20 cellular contexts compared by ENCODE assay signal in genomic region chr19:47480658-47481057, GRCh38. TPM values are rescaled to one million over a fixed set of nuclear protein-coding genes. Genes with fewer than 3 reads are reported as not detected.
DNase-seq lines count a peak whose midpoint lies in the region; ATAC-seq and TF ChIP-seq lines count a peak whose summit lies in the region.
"Had no signal": no experiment of that assay in that cellular context is flagged by ENCODE, and none has a peak within 500 bp of the region (broad histone marks: within the 10 kb centered on the region; RNA-seq: fewer than 3 reads in every experiment).

No MANE protein-coding gene starts in this region.

- no peaks in the 10 kb centered on the region for H3K9me3 Mint-ChIP-seq in CD4-positive, alpha-beta T cell
- H3K9me3 Mint-ChIP-seq in endodermal cell (no peaks in the 10 kb centered on the region), neural crest cell (no peaks in the 10 kb centered on the region)
- no peaks in the 10 kb centered on the region for H3K9me3 Mint-ChIP-seq in naive thymus-derived CD4-positive, alpha-beta T cell
- H3K9me3 Mint-ChIP-seq: CD8-positive, alpha-beta T cell; HFFc6 had no signal

- POLR2A ChIA-PET in CD4-positive, alpha-beta T cell (lab: Charles Lee) = no interaction called here
- POLR2A ChIA-PET in naive thymus-derived CD4-positive, alpha-beta T cell (lab: Charles Lee) = no interaction called here

- H3K4me1 Mint-ChIP-seq in CD4-positive, alpha-beta T cell (ENCODE audit: low read depth) = peaks cover 21% of the 10 kb centered on the region
- H3K4me1 Mint-ChIP-seq in endodermal cell = peaks cover 10% of the 10 kb centered on the region
- H3K4me1 Mint-ChIP-seq in neural crest cell = peaks cover 15% of the 10 kb centered on the region
- H3K4me1 Mint-ChIP-seq in naive thymus-derived CD4-positive, alpha-beta T cell = peaks cover 10 to 23% (median 21%) of the 10 kb centered on the region in 7 donors

- H3K4me3 ChIP-seq in HUES64 (ENCODE audit: low read length) (peak overlapping the region; percentile 55), endodermal cell (ENCODE audit: low read length) (no peak overlapping the region), gastroesophageal sphincter (no peak overlapping the region)
- no peak overlapping the region for H3K4me3 ChIP-seq in naive thymus-derived CD4-positive, alpha-beta T cell (ENCODE audit: low read length)
- H3K4me3 ChIP-seq: GM12878, SJCRH30 had no signal

- H3K27me3 ChIP-seq in CD4-positive, alpha-beta T cell (ENCODE audit: control insufficient read depth, insufficient read depth, low read length) = no peaks in the 10 kb centered on the region
- no peaks in the 10 kb centered on the region for H3K27me3 ChIP-seq in HUES64 (ENCODE audit: insufficient read depth, low read length)
- H3K27me3 ChIP-seq in endodermal cell (ENCODE audit: control insufficient read depth, insufficient read depth, low read length, poor library complexity, severe bottlenecking) = no peaks in the 10 kb centered on the region
- peaks cover 12% of the 10 kb centered on the region for H3K27me3 ChIP-seq in gastroesophageal sphincter
- H3K27me3 ChIP-seq in naive thymus-derived CD4-positive, alpha-beta T cell (ENCODE audit: control insufficient read depth in 2 of 2, insufficient read depth in 2 of 2, low read length in 2 of 2) = no peaks in the 10 kb centered on the region
- H3K27me3 ChIP-seq: SJCRH30 had no signal

- H3K27ac ChIP-seq in CD4-positive, alpha-beta T cell (ENCODE audit: low read depth, low read length) = no peak overlapping the region
- H3K27ac ChIP-seq in HUES64 (ENCODE audit: low read depth, low read length) (no peak overlapping the region), endodermal cell (ENCODE audit: low read depth, low read length) (no peak overlapping the region), gastroesophageal sphincter (no peak overlapping the region)
- H3K27ac ChIP-seq in naive thymus-derived CD4-positive, alpha-beta T cell (ENCODE audit: low read depth, low read length) = no peak overlapping the region
- H3K27ac ChIP-seq: SJCRH30 had no signal

- no peaks in the 10 kb centered on the region for H3K36me3 ChIP-seq in HUES64 (ENCODE audit: insufficient read depth, low read length)
- peaks cover 8% of the 10 kb centered on the region for H3K36me3 ChIP-seq in endodermal cell (ENCODE audit: control insufficient read depth, insufficient read depth, low read length)
- H3K36me3 ChIP-seq in gastroesophageal sphincter = peaks cover 0 to 13% of the 10 kb centered on the region in 2 donors
- H3K36me3 ChIP-seq in naive thymus-derived CD4-positive, alpha-beta T cell (ENCODE audit: control insufficient read depth in 2 of 3, insufficient read depth in 3 of 3, low read length in 3 of 3) = peaks cover 0 to 6% (median 0%) of the 10 kb centered on the region in 3 experiments
- H3K36me3 ChIP-seq: SJCRH30 had no signal

- no peak for TF ChIP-seq CTCF in CD4-positive, alpha-beta T cell (IDR thresholded peaks at IDR 0.05)
- TF ChIP-seq CTCF in endodermal cell (conservative IDR thresholded peaks at IDR 0.05) = no peak
- TF ChIP-seq CTCF in neural crest cell (conservative IDR thresholded peaks at IDR 0.05) = no peak
- no peak for TF ChIP-seq CTCF in gastroesophageal sphincter (IDR thresholded peaks at IDR 0.05)

- H3K9ac ChIP-seq in HUES64 (ENCODE audit: low read depth, low read length) (no peak overlapping the region), endodermal cell (ENCODE audit: extremely low read depth, low read length, poor library complexity, severe bottlenecking) (no peak overlapping the region)

- ATAC-seq in CD4-positive, alpha-beta T cell (ENCODE audit: poor library complexity) = no peak
- ATAC-seq in gastroesophageal sphincter (no peak), HG03139 (IDR thresholded peaks at IDR 0.05; ENCODE audit: unreplicated experiment) (no peak)
- ATAC-seq in naive thymus-derived CD4-positive, alpha-beta T cell = no peak
- ATAC-seq: CD8-positive, alpha-beta T cell; GM12878; PC-3 had no signal

- intact Hi-C loops in CD4-positive, alpha-beta T cell (cut with DNase I, micrococcal nuclease) = loop anchor here (5.0 kb wide), 3 partner anchors 33 to 1593 kb away; partner anchors contain the start of gene IRF2BP1 (in 1 of the 2)
- intact Hi-C loops in naive thymus-derived CD4-positive, alpha-beta T cell (cut with micrococcal nuclease) = loop anchor here (5.0 to 10.0 kb wide), 3 partner anchors 766 to 1596 kb away; partner anchors contain the start of genes IRF2BP1 (in 1 of the 2), PRKD2 (in 1 of the 2), SYNGR4 (in 1 of the 2) and TMEM143 (in 1 of the 2)

- H3K36me3 Mint-ChIP-seq in CD4-positive, alpha-beta T cell (ENCODE audit: low read depth) = peaks cover 11% of the 10 kb centered on the region
- H3K36me3 Mint-ChIP-seq in endodermal cell (ENCODE audit: low read depth) = peaks cover 5% of the 10 kb centered on the region
- peaks cover 2% of the 10 kb centered on the region for H3K36me3 Mint-ChIP-seq in neural crest cell (ENCODE audit: low read depth)
- H3K36me3 Mint-ChIP-seq in naive thymus-derived CD4-positive, alpha-beta T cell = peaks cover 0 to 4% (median 0%) of the 10 kb centered on the region in 5 donors

- WGBS in HUES64 = 82% methylated on average over 16 of the region's 16 CpGs
- 85 to 88% methylated on average over 10 to 16 of the region's 16 CpGs for WGBS in endodermal cell (ENCODE audit: insufficient coverage in 1 of 2, insufficient read length in 1 of 2), 2 experiments
- WGBS in gastroesophageal sphincter (ENCODE audit: low coverage in 1 of 2), 2 donors = 76 to 90% methylated on average over 9 to 16 of the region's 16 CpGs

- CTCF ChIA-PET in CD4-positive, alpha-beta T cell (lab: Charles Lee) = no interaction called here
- CTCF ChIA-PET in naive thymus-derived CD4-positive, alpha-beta T cell (lab: Charles Lee) = no interaction called here

- peak overlapping the region; percentile 12 for H3K4me3 Mint-ChIP-seq in CD4-positive, alpha-beta T cell
- peak overlapping the region; percentile 49 for H3K4me3 Mint-ChIP-seq in endodermal cell
- H3K4me3 Mint-ChIP-seq in neural crest cell = peak overlapping the region; percentile 17
- H3K4me3 Mint-ChIP-seq in naive thymus-derived CD4-positive, alpha-beta T cell = no peak overlapping the region
- H3K4me3 Mint-ChIP-seq: CD8-positive, alpha-beta T cell; HFFc6 had no signal

- TF ChIP-seq EP300 in gastroesophageal sphincter (IDR thresholded peaks at IDR 0.05) = no peak

- no peak overlapping the region for H3K27ac Mint-ChIP-seq in CD4-positive, alpha-beta T cell
- no peak overlapping the region for H3K27ac Mint-ChIP-seq in endodermal cell
- H3K27ac Mint-ChIP-seq in neural crest cell (ENCODE audit: unreplicated experiment) = no peak overlapping the region
- peak overlapping the region in 2 of 9 donors; percentile 10 to 38 for H3K27ac Mint-ChIP-seq in naive thymus-derived CD4-positive, alpha-beta T cell
- H3K27ac Mint-ChIP-seq: CD8-positive, alpha-beta T cell; HFFc6 had no signal

- TF ChIP-seq POLR2A in gastroesophageal sphincter (IDR thresholded peaks at IDR 0.05) = no peak

- H3K27me3 Mint-ChIP-seq in CD4-positive, alpha-beta T cell = no peaks in the 10 kb centered on the region
- H3K27me3 Mint-ChIP-seq in endodermal cell (ENCODE audit: insufficient read depth) = peaks cover 19% of the 10 kb centered on the region
- H3K27me3 Mint-ChIP-seq in neural crest cell (ENCODE audit: low read depth) = peaks cover 22% of the 10 kb centered on the region
- H3K27me3 Mint-ChIP-seq in naive thymus-derived CD4-positive, alpha-beta T cell = peaks cover 0 to 4% (median 0%) of the 10 kb centered on the region in 5 donors

- H3K9me3 ChIP-seq in CD4-positive, alpha-beta T cell (ENCODE audit: control insufficient read depth, low read length) = no peaks in the 10 kb centered on the region
- H3K9me3 ChIP-seq in HUES64 (ENCODE audit: insufficient read depth, low read depth, low read length) (no peaks in the 10 kb centered on the region), endodermal cell (ENCODE audit: control insufficient read depth, low read length) (no peaks in the 10 kb centered on the region), gastroesophageal sphincter (no peaks in the 10 kb centered on the region)
- H3K9me3 ChIP-seq in naive thymus-derived CD4-positive, alpha-beta T cell (ENCODE audit: control insufficient read depth in 2 of 3, low read length in 3 of 3) = no peaks in the 10 kb centered on the region
- H3K9me3 ChIP-seq: SJCRH30 had no signal

- DNase-seq in CD4-positive, alpha-beta T cell = no peak
- DNase-seq in endodermal cell = no peak
- no peak for DNase-seq in neural crest cell (ENCODE audit: low read depth, low spot score)
- DNase-seq in NCI-H2227 (lab: John Stamatoyannopoulos, UW; ENCODE audit: unreplicated experiment) = no peak
- no peak for DNase-seq in naive thymus-derived CD4-positive, alpha-beta T cell
- DNase-seq: CD8-positive, alpha-beta T cell; DMS79 treated with DMSO at 0.1 percent for 48 hours; GDM1; GOT3; HFFc6; NCI-H1417; NCI-H187 treated with DMSO at 0.1 percent for 48 hours; NCI-H446 treated with DMSO at 0.1 percent for 48 hours; PC-3; SJCRH30 had no signal

- H3K4me1 ChIP-seq in HUES64 (ENCODE audit: insufficient read depth, low read length) (no peaks in the 10 kb centered on the region), endodermal cell (ENCODE audit: control insufficient read depth, insufficient read depth, low read length) (no peaks in the 10 kb centered on the region), gastroesophageal sphincter (peaks cover 0 to 32% (median 8%) of the 10 kb centered on the region in 3 donors)
- peaks cover 16 to 17% of the 10 kb centered on the region in 2 donors for H3K4me1 ChIP-seq in naive thymus-derived CD4-positive, alpha-beta T cell (ENCODE audit: control insufficient read depth in 2 of 2, insufficient read depth in 2 of 2, low read length in 2 of 2)
- H3K4me1 ChIP-seq: SJCRH30 had no signal

RNA-seq across cellular contexts. Expression of gene KPTN, which starts 3.4 kb away (rescaled TPM):
- 1 to 10 TPM; 3.6 to 4.5 TPM for total RNA-seq in CD4-positive, alpha-beta T cell
- polyA plus RNA-seq in HUES64 (2013, experiment 1 of 2) = 22.5 TPM
- polyA plus RNA-seq in HUES64 (2013, experiment 2 of 2) = 24.7 TPM
- 10 to 100 TPM; 14.7 to 22.9 TPM for total RNA-seq in endodermal cell
- polyA plus RNA-seq in endodermal cell (2013, experiment 1 of 2) = 21.8 TPM
- polyA plus RNA-seq in endodermal cell (2013, experiment 2 of 2) = 15.8 TPM
- 30.0 and 30.2 TPM in 2 replicates for total RNA-seq in neural crest cell
- 1 to 10 TPM; 2.4 to 4.3 (median 3.4) TPM for total RNA-seq in gastroesophageal sphincter
- 1 to 10 TPM; 5.1 to 9.2 (median 6.7) TPM for total RNA-seq in naive thymus-derived CD4-positive, alpha-beta T cell
- polyA plus RNA-seq in naive thymus-derived CD4-positive, alpha-beta T cell = 1 to 10 TPM; 4.4 to 8.1 TPM

RNA-seq across cellular contexts. Expression of gene SLC8A2, which starts 9.0 kb away (rescaled TPM):
- total RNA-seq in CD4-positive, alpha-beta T cell = not detected
- 3.0 TPM for polyA plus RNA-seq in HUES64 (2013, experiment 1 of 2)
- polyA plus RNA-seq in HUES64 (2013, experiment 2 of 2) = 3.4 TPM
- total RNA-seq in endodermal cell (1 to 10 TPM; 2.5 to 3.6 TPM), neural crest cell (0.61 and 0.70 TPM in 2 replicates), gastroesophageal sphincter (10 to 100 TPM in 1 of 4 donors, 1 to 10 TPM in 3; 6.5 to 19.9 (median 9.5) TPM)
- polyA plus RNA-seq in endodermal cell (2013, experiment 1 of 2) = 4.1 TPM
- 2.6 TPM for polyA plus RNA-seq in endodermal cell (2013, experiment 2 of 2)
- under 1 TPM in 3 of 5 experiments, not detected in 2; 0.05 to 0.19 (median 0.19) TPM for total RNA-seq in naive thymus-derived CD4-positive, alpha-beta T cell
- polyA plus RNA-seq in naive thymus-derived CD4-positive, alpha-beta T cell = not detected
- total RNA-seq: A172; CD8-positive, alpha-beta T cell; GM12878; HFFc6 had no signal
- polyA plus RNA-seq: GM12878 had no signal

RNA-seq across cellular contexts. Expression of gene NAPA, which starts 34.2 kb away (rescaled TPM):
- 100 to 1,000 TPM; 135 to 145 TPM for total RNA-seq in CD4-positive, alpha-beta T cell
- 55.1 TPM for polyA plus RNA-seq in HUES64 (2013, experiment 1 of 2)
- polyA plus RNA-seq in HUES64 (2013, experiment 2 of 2) = 49.1 TPM
- total RNA-seq in endodermal cell = 10 to 100 TPM; 66.0 to 73.9 TPM
- polyA plus RNA-seq in endodermal cell (2013, experiment 1 of 2) = 65.0 TPM
- 52.9 TPM for polyA plus RNA-seq in endodermal cell (2013, experiment 2 of 2)
- 67.2 and 69.2 TPM in 2 replicates for total RNA-seq in neural crest cell
- 100 to 1,000 TPM in 2 of 4 donors, 10 to 100 TPM in 2; 95.9 to 134 (median 112) TPM for total RNA-seq in gastroesophageal sphincter
- 100 to 1,000 TPM in 3 of 5 experiments, 10 to 100 TPM in 2; 86.2 to 136 (median 107) TPM for total RNA-seq in naive thymus-derived CD4-positive, alpha-beta T cell
- polyA plus RNA-seq in naive thymus-derived CD4-positive, alpha-beta T cell = 100 to 1,000 TPM in 1 of 2 donors, 10 to 100 TPM in 1; 89.9 to 118 TPM

Comparison
In these comparisons a context has a peak if more than half of its experiments do, and no peak if none do; other contexts are left out.
1. H3K4me3 Mint-ChIP-seq: peak in CD4-positive, alpha-beta T cell (single experiment), endodermal cell (single experiment) and neural crest cell (single experiment); none in naive thymus-derived CD4-positive, alpha-beta T cell (0 of 10).